Comparison of ENCODE assay signal across 28 cellular contexts in the genomic region with DNA sequence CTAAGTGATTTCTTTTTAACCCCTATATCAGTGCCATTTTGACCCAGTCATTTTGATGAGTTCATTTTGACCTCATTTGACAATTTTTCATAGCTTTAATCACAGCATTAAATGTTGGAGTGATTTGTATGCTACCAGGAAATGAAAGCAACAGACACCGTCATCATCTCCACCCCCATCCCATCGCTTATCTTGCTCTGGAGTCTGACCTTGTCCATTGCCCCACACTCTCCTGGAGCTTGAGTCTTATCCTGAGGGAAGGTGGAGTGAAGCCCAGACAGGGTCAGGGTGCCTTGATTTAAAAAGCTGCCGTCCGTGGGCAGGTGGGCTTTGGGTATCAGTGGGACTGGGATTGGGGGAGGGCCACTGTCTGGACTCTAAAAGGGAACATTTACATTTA.
DNase-seq lines count a peak whose midpoint lies in the region; ATAC-seq, FAIRE-seq and TF ChIP-seq lines count a peak whose summit lies in the region.
"Had no signal": no experiment of that assay in that cellular context is flagged by ENCODE, and none has a peak within 500 bp of the region (broad histone marks: within the 10 kb centered on the region; RNA-seq: fewer than 3 reads in every experiment).

No MANE protein-coding gene starts in this region.

- no peaks in the 10 kb centered on the region for H3K9me3 Mint-ChIP-seq in activated naive CD4-positive, alpha-beta T cell treated with anti-CD3 and anti-CD28 coated beads, Interleukin-2, amount 10 ng/mL, durations not matched to agents 7 days and 5 days
- no peaks in the 10 kb centered on the region for H3K9me3 Mint-ChIP-seq in activated naive CD4-positive, alpha-beta T cell treated with anti-CD3 and anti-CD28 coated beads for 36 hours
- H3K9me3 Mint-ChIP-seq in osteocyte (ENCODE audit: unreplicated experiment) (peaks cover 9% of the 10 kb centered on the region), T-cell (no peaks in the 10 kb centered on the region)

- no peak for ATAC-seq in K562
- no peak for ATAC-seq in T-cell (replicated peaks in 1 of 4)
- ATAC-seq: A549, GM12878 had no signal

- in situ Hi-C loops in K562 (cut with MboI) = no loop called here
- in situ Hi-C loops in mammary epithelial cell (cut with MboI; ENCODE audit: low sequenced_read_pairs in 2 of 2) = no loop called here

- H3K9me1 ChIP-seq in K562 (ENCODE audit: control insufficient read depth, insufficient read depth, low read length) = no peaks in the 10 kb centered on the region

- peak overlapping the region; percentile 29 for H3K27ac Mint-ChIP-seq in activated naive CD4-positive, alpha-beta T cell treated with anti-CD3 and anti-CD28 coated beads, Interleukin-2, amount 10 ng/mL, durations not matched to agents 7 days and 5 days
- no peak overlapping the region for H3K27ac Mint-ChIP-seq in activated naive CD4-positive, alpha-beta T cell treated with anti-CD3 and anti-CD28 coated beads for 36 hours
- H3K27ac Mint-ChIP-seq in osteocyte (ENCODE audit: unreplicated experiment) = peak overlapping the region; percentile 48
- no peak overlapping the region for H3K27ac Mint-ChIP-seq in T-cell
- H3K27ac Mint-ChIP-seq: B cell; CD14-positive monocyte; CD4-positive, alpha-beta memory T cell; CD4-positive, CD25-positive, alpha-beta regulatory T cell; CD8-positive, alpha-beta memory T cell had no signal

- no peak for DNase-seq in activated naive CD4-positive, alpha-beta T cell treated with anti-CD3 and anti-CD28 coated beads, Interleukin-2, amount 10 ng/mL, durations not matched to agents 7 days and 5 days
- no peak for DNase-seq in activated naive CD4-positive, alpha-beta T cell treated with anti-CD3 and anti-CD28 coated beads for 36 hours
- no peak for DNase-seq in K562 (ENCODE audit: extremely low read depth in 1 of 4, low spot score in 3 of 4)
- DNase-seq in osteocyte (ENCODE audit: extremely low spot score, unreplicated experiment) = no peak
- DNase-seq in T-cell = no peak
- no peak for DNase-seq in NCI-H748 (lab: John Stamatoyannopoulos, UW; ENCODE audit: unreplicated experiment)
- DNase-seq in mammary epithelial cell = no peak
- DNase-seq: AML-193; C1 segment of cervical spinal cord; CD4-positive, alpha-beta memory T cell; CD4-positive, CD25-positive, alpha-beta regulatory T cell; CD8-positive, alpha-beta memory T cell; COR-L47; DMS 273 treated with DMSO at 0.1 percent for 48 hours; DMS153; DMS53; DMS79; DND-41; EL; GDM1 had no signal

- no peak for TF ChIP-seq EP300 in K562 (IDR thresholded peaks at IDR 0.05; ENCODE audit: low read length)

- no peak for TF ChIP-seq RAD21 in K562 (CRISPR knock-in tag; conservative IDR thresholded peaks at IDR 0.05 in 1 of 2, IDR thresholded peaks at IDR 0.05 in 1 of 2)

- H3K79me2 ChIP-seq in K562 (ENCODE audit: control insufficient read depth, insufficient read depth, low read length) (no peaks in the 10 kb centered on the region), mammary epithelial cell (ENCODE audit: insufficient read depth, low read length) (no peaks in the 10 kb centered on the region)

- TF ChIP-seq POLR2A in K562 (conservative IDR thresholded peaks at IDR 0.05) = no peak

- H3K36me3 ChIP-seq in BLaER1 treated with 17β-estradiol and CSF1 and Interleukin-3, amounts not matched to agents 10 nM and 100 nM = 0 out of 22 replicates have a peak, but pooled peaks cover 0 to 9% (median 0%) of the 10 kb centered on the region in 11 experiments
- H3K36me3 ChIP-seq in K562 (ENCODE audit: control insufficient read depth, insufficient read depth, low read length) (no peaks in the 10 kb centered on the region), mammary epithelial cell (ENCODE audit: insufficient read depth, low read length) (no peaks in the 10 kb centered on the region)

- POLR2A ChIA-PET in K562 (lab: Yijun Ruan, JAX) = no interaction called here
- POLR2A ChIA-PET in T-cell (lab: Charles Lee) = no interaction called here

- peaks cover 19 to 51% (median 34%) of the 10 kb centered on the region in 11 experiments for H3K9me3 ChIP-seq in BLaER1 treated with 17β-estradiol and CSF1 and Interleukin-3, amounts not matched to agents 10 nM and 100 nM (replicated peaks in 1 of 11)
- H3K9me3 ChIP-seq in K562 (replicated peaks; ENCODE audit: control insufficient read depth, insufficient read depth, low read depth, low read length) (no peaks in the 10 kb centered on the region; the same call in 1 of the 2 replicates), mammary epithelial cell (replicated peaks; ENCODE audit: insufficient read depth, low read length) (no peaks in the 10 kb centered on the region)
- H3K9me3 ChIP-seq: A549 had no signal

- BruUV-seq in K562 (replicated peaks; lab: Mats Ljungman, UMichigan) (no TSS peak), mammary epithelial cell (replicated peaks; lab: Mats Ljungman, UMichigan) (no TSS peak)

- H2AFZ ChIP-seq in K562 (ENCODE audit: low read depth, low read length) = peak overlapping the region; percentile 22; the same call in 1 of the 2 replicates
- no peak overlapping the region for H2AFZ ChIP-seq in mammary epithelial cell (ENCODE audit: low read depth, low read length)

- no peak overlapping the region for H3K9ac ChIP-seq in BLaER1 treated with 17β-estradiol and CSF1 and Interleukin-3, amounts not matched to agents 10 nM and 100 nM
- H3K9ac ChIP-seq in K562 (ENCODE audit: insufficient read depth in 1 of 2, low read depth in 2 of 2, low read length in 2 of 2) (no peak overlapping the region), mammary epithelial cell (ENCODE audit: insufficient read depth, low read length) (no peak overlapping the region)

- H3K4me1 Mint-ChIP-seq in activated naive CD4-positive, alpha-beta T cell treated with anti-CD3 and anti-CD28 coated beads, Interleukin-2, amount 10 ng/mL, durations not matched to agents 7 days and 5 days = peaks cover 10% of the 10 kb centered on the region
- H3K4me1 Mint-ChIP-seq in activated naive CD4-positive, alpha-beta T cell treated with anti-CD3 and anti-CD28 coated beads for 36 hours (ENCODE audit: low read depth) = peaks cover 4% of the 10 kb centered on the region
- H3K4me1 Mint-ChIP-seq in osteocyte (ENCODE audit: unreplicated experiment) (peaks cover 28% of the 10 kb centered on the region), T-cell (no peaks in the 10 kb centered on the region)
- H3K4me1 Mint-ChIP-seq: B cell; CD4-positive, alpha-beta memory T cell; CD4-positive, CD25-positive, alpha-beta regulatory T cell; CD8-positive, alpha-beta memory T cell had no signal

- H3K36me3 Mint-ChIP-seq in activated naive CD4-positive, alpha-beta T cell treated with anti-CD3 and anti-CD28 coated beads, Interleukin-2, amount 10 ng/mL, durations not matched to agents 7 days and 5 days = no peaks in the 10 kb centered on the region
- H3K36me3 Mint-ChIP-seq in activated naive CD4-positive, alpha-beta T cell treated with anti-CD3 and anti-CD28 coated beads for 36 hours (ENCODE audit: low read depth) = peaks cover 1% of the 10 kb centered on the region
- H3K36me3 Mint-ChIP-seq in osteocyte (ENCODE audit: unreplicated experiment) = no peaks in the 10 kb centered on the region
- H3K36me3 Mint-ChIP-seq in T-cell = no peaks in the 10 kb centered on the region
- H3K36me3 Mint-ChIP-seq: CD14-positive monocyte; CD4-positive, alpha-beta memory T cell; CD4-positive, CD25-positive, alpha-beta regulatory T cell had no signal

- dilution Hi-C loops in mammary epithelial cell (cut with HindIII; ENCODE audit: low sequenced_read_pairs) = no loop called here

- H3K27ac ChIP-seq in BLaER1 treated with 17β-estradiol and CSF1 and Interleukin-3, amounts not matched to agents 10 nM and 100 nM = peak overlapping the region in 7 of 11 experiments; percentile 37 to 69 (median 55); a peak in 13 of 22 replicates
- H3K27ac ChIP-seq in K562 (ENCODE audit: extremely low read depth, low read depth, low read length) (no peak overlapping the region), mammary epithelial cell (ENCODE audit: insufficient read depth, low read depth, low read length) (no peak overlapping the region)
- H3K27ac ChIP-seq: 22Rv1, A549 had no signal

- no peak overlapping the region for H3K4me3 Mint-ChIP-seq in activated naive CD4-positive, alpha-beta T cell treated with anti-CD3 and anti-CD28 coated beads, Interleukin-2, amount 10 ng/mL, durations not matched to agents 7 days and 5 days
- no peak overlapping the region for H3K4me3 Mint-ChIP-seq in activated naive CD4-positive, alpha-beta T cell treated with anti-CD3 and anti-CD28 coated beads for 36 hours
- H3K4me3 Mint-ChIP-seq in osteocyte (ENCODE audit: unreplicated experiment) (no peak overlapping the region), T-cell (no peak overlapping the region)
- H3K4me3 Mint-ChIP-seq: B cell; CD14-positive monocyte; CD4-positive, alpha-beta memory T cell; CD4-positive, CD25-positive, alpha-beta regulatory T cell; CD8-positive, alpha-beta memory T cell had no signal

- peaks cover 26 to 46% (median 39%) of the 10 kb centered on the region in 10 experiments for H3K4me1 ChIP-seq in BLaER1 treated with 17β-estradiol and CSF1 and Interleukin-3, amounts not matched to agents 10 nM and 100 nM
- H3K4me1 ChIP-seq in K562 (replicated peaks in 1 of 2; ENCODE audit: control insufficient read depth in 2 of 2, insufficient read depth in 2 of 2, low read length in 2 of 2) (peaks cover 3 to 13% of the 10 kb centered on the region in 2 experiments; a peak in 4 of 5 replicates), mammary epithelial cell (ENCODE audit: insufficient read depth, low read length) (peaks cover 9% of the 10 kb centered on the region)

- intact Hi-C loops in activated naive CD4-positive, alpha-beta T cell treated with anti-CD3 and anti-CD28 coated beads for 36 hours (cut with micrococcal nuclease) = no loop called here
- intact Hi-C loops in K562 (cut with micrococcal nuclease) (no loop called here), mammary epithelial cell (cut with micrococcal nuclease) (no loop called here)

- TF ChIP-seq CTCF in K562 (IDR thresholded peaks at IDR 0.05 in 2 of 3, conservative IDR thresholded peaks at IDR 0.05 in 1 of 3; ENCODE audit: insufficient read depth in 2 of 3, low read depth in 1 of 3, low read length in 3 of 3) (no peak), osteocyte (IDR thresholded peaks at IDR 0.05) (no peak), mammary epithelial cell (conservative IDR thresholded peaks at IDR 0.05 in 1 of 2, IDR thresholded peaks at IDR 0.05 in 1 of 2; ENCODE audit: extremely low read depth in 1 of 2, insufficient read depth in 1 of 2, low read depth in 1 of 2, low read length in 2 of 2) (no peak)

- CTCF ChIA-PET in activated naive CD4-positive, alpha-beta T cell treated with anti-CD3 and anti-CD28 coated beads, Interleukin-2, amount 10 ng/mL, durations not matched to agents 7 days and 5 days (lab: Charles Lee) = no interaction called here
- CTCF ChIA-PET in activated naive CD4-positive, alpha-beta T cell treated with anti-CD3 and anti-CD28 coated beads for 36 hours (lab: Charles Lee) = no interaction called here
- CTCF ChIA-PET in K562 (lab: Yijun Ruan, JAX; ENCODE audit: low intra/inter-chr PET ratio) = no interaction called here
- CTCF ChIA-PET in T-cell (lab: Charles Lee) = no interaction called here
- CTCF ChIA-PET in mammary epithelial cell (lab: Charles Lee; ENCODE audit: low non-redundant PET) = no interaction called here

- peaks cover 27% of the 10 kb centered on the region for H3K27me3 Mint-ChIP-seq in activated naive CD4-positive, alpha-beta T cell treated with anti-CD3 and anti-CD28 coated beads, Interleukin-2, amount 10 ng/mL, durations not matched to agents 7 days and 5 days
- H3K27me3 Mint-ChIP-seq in activated naive CD4-positive, alpha-beta T cell treated with anti-CD3 and anti-CD28 coated beads for 36 hours (ENCODE audit: low read depth) = peaks cover 32% of the 10 kb centered on the region
- peaks cover 11% of the 10 kb centered on the region for H3K27me3 Mint-ChIP-seq in osteocyte (ENCODE audit: unreplicated experiment)
- H3K27me3 Mint-ChIP-seq in T-cell = peaks cover 43 to 58% of the 10 kb centered on the region in 2 donors

- H3K4me3 ChIP-seq in BLaER1 treated with 17β-estradiol and CSF1 and Interleukin-3, amounts not matched to agents 10 nM and 100 nM = peak overlapping the region in 1 of 10 experiments; percentile 21; a peak in 1 of 20 replicates
- H3K4me3 ChIP-seq in K562 (no peak overlapping the region), mammary epithelial cell (replicated peaks in 1 of 3; ENCODE audit: insufficient read depth in 1 of 3, low read depth in 2 of 3, low read length in 3 of 3) (no peak overlapping the region)
- H3K4me3 ChIP-seq: A549, GM12878 had no signal

- no peaks in the 10 kb centered on the region for H3K27me3 ChIP-seq in BLaER1 treated with 17β-estradiol and CSF1 and Interleukin-3, amounts not matched to agents 10 nM and 100 nM
- H3K27me3 ChIP-seq in K562 (ENCODE audit: control insufficient read depth in 2 of 2, insufficient read depth in 2 of 2, low read length in 2 of 2) (no peaks in the 10 kb centered on the region), mammary epithelial cell (ENCODE audit: insufficient read depth, low read length) (no peaks in the 10 kb centered on the region)

- 19% methylated on average over 4 of the region's 4 CpGs for WGBS in K562 (ENCODE audit: insufficient coverage, low coverage, missing lambda C conversion rate)
- 98% methylated on average over 4 of the region's 4 CpGs for WGBS in mammary epithelial cell (ENCODE audit: low coverage, missing lambda C conversion rate)

- no peaks in the 10 kb centered on the region for H4K20me1 ChIP-seq in BLaER1 treated with 17β-estradiol and CSF1 and Interleukin-3, amounts not matched to agents 10 nM and 100 nM
- H4K20me1 ChIP-seq in K562 (replicated peaks; ENCODE audit: control insufficient read depth, insufficient read depth, low read length) (no peaks in the 10 kb centered on the region), mammary epithelial cell (ENCODE audit: insufficient read depth, low read length) (no peaks in the 10 kb centered on the region)

- no peak for FAIRE-seq in K562 (lab: Jason Lieb, UNC)
- FAIRE-seq: A549, GM12878, GM12892, GM18507 had no signal

- peak overlapping the region in 1 of 11 experiments; percentile 48; a peak in 2 of 22 replicates for H3K4me2 ChIP-seq in BLaER1 treated with 17β-estradiol and CSF1 and Interleukin-3, amounts not matched to agents 10 nM and 100 nM
- H3K4me2 ChIP-seq in K562 (ENCODE audit: insufficient read depth, low read length) = no peak overlapping the region
- H3K4me2 ChIP-seq in mammary epithelial cell (ENCODE audit: insufficient read depth, low read depth, low read length) = no peak overlapping the region
- H3K4me2 ChIP-seq: A549 had no signal

Comparison
In these comparisons a context has a peak if more than half of its experiments do, and no peak if none do; other contexts are left out.
1. H3K27ac Mint-ChIP-seq: peak in activated naive CD4-positive, alpha-beta T cell treated with anti-CD3 and anti-CD28 coated beads, Interleukin-2, amount 10 ng/mL, durations not matched to agents 7 days and 5 days (single experiment) and osteocyte (single experiment); none in activated naive CD4-positive, alpha-beta T cell treated with anti-CD3 and anti-CD28 coated beads for 36 hours (single experiment) and T-cell (0 of 2).
2. H3K27ac ChIP-seq: peak in BLaER1 treated with 17β-estradiol and CSF1 and Interleukin-3, amounts not matched to agents 10 nM and 100 nM (7 of 11); none in K562 (single experiment) and mammary epithelial cell (single experiment).